Comparison of ENCODE assay signal across 9 cellular contexts in genomic region chr12:7934153-7934552, GRCh38. TPM values are rescaled to one million over a fixed set of nuclear protein-coding genes. Genes with fewer than 3 reads are reported as not detected.
A peak's percentile ranks its signal among the peaks of the same experiment; 100 is the strongest.
DNase-seq lines count a peak whose midpoint lies in the region; ATAC-seq and TF ChIP-seq lines count a peak whose summit lies in the region.
"Had no signal": no experiment of that assay in that cellular context is flagged by ENCODE, and none has a peak within 500 bp of the region (broad histone marks: within the 10 kb centered on the region; RNA-seq: fewer than 3 reads in every experiment).

No MANE protein-coding gene starts in this region.

- intact Hi-C loops in adrenal gland (cut with DNase I) (loop anchor here (10.0 kb wide), 1 partner anchor 61 kb away; no protein-coding TSS in a partner anchor), mucosa of descending colon (cut with DNase I, micrococcal nuclease) (loop anchor here (5.0 to 10.0 kb wide), 2 partner anchors 61 to 63 kb away; no protein-coding TSS in a partner anchor)

- no peaks in the 10 kb centered on the region for H3K27me3 ChIP-seq in adrenal gland
- no peaks in the 10 kb centered on the region for H3K27me3 ChIP-seq in kidney epithelial cell (ENCODE audit: control insufficient read depth, insufficient read depth, low read length)

- peak; percentile 16 for DNase-seq in activated CD4-positive, alpha-beta T cell treated with anti-CD3 and anti-CD28 coated beads, Interleukin-2, amount 10 ng/mL, durations not matched to agents 7 days and 5 days
- no peak for DNase-seq in activated CD4-positive, alpha-beta T cell treated with anti-CD3 and anti-CD28 coated beads for 1 hour
- no peak for DNase-seq in adrenal gland
- no peak for DNase-seq in kidney epithelial cell (ENCODE audit: low read depth)
- no peak for DNase-seq in mucosa of descending colon
- DNase-seq in DMS 273 treated with DMSO at 0.1 percent for 48 hours (lab: John Stamatoyannopoulos, UW) = no peak
- DNase-seq: NCI-H226 had no signal

- POLR2A ChIA-PET in activated CD4-positive, alpha-beta T cell treated with anti-CD3 and anti-CD28 coated beads, Interleukin-2, amount 10 ng/mL, durations not matched to agents 7 days and 5 days (lab: Charles Lee) = interaction anchor here (0.6 to 5.6 kb wide), 4 partner anchors 26 to 1570 kb away, joined by 3 to 88 read pairs (median 8); no protein-coding TSS in a partner anchor

- H3K9me3 ChIP-seq in adrenal gland (replicated peaks in 1 of 3) (no peaks in the 10 kb centered on the region), mucosa of descending colon (no peaks in the 10 kb centered on the region)

- no peak overlapping the region for H3K27ac Mint-ChIP-seq in activated CD4-positive, alpha-beta T cell treated with anti-CD3 and anti-CD28 coated beads, Interleukin-2, amount 10 ng/mL, durations not matched to agents 7 days and 5 days

- peaks cover 0 to 38% of the 10 kb centered on the region in 2 donors for H3K36me3 ChIP-seq in adrenal gland (replicated peaks in 1 of 2)
- no peaks in the 10 kb centered on the region for H3K36me3 ChIP-seq in kidney epithelial cell (ENCODE audit: control insufficient read depth, insufficient read depth, low read length)
- no peaks in the 10 kb centered on the region for H3K36me3 ChIP-seq in mucosa of descending colon (ENCODE audit: low read depth)

- H3K4me1 Mint-ChIP-seq in activated CD4-positive, alpha-beta T cell treated with anti-CD3 and anti-CD28 coated beads, Interleukin-2, amount 10 ng/mL, durations not matched to agents 7 days and 5 days = peaks cover 28% of the 10 kb centered on the region

- CTCF ChIA-PET in activated CD4-positive, alpha-beta T cell treated with anti-CD3 and anti-CD28 coated beads, Interleukin-2, amount 10 ng/mL, durations not matched to agents 7 days and 5 days (lab: Charles Lee) = interaction anchor here (0.9 to 5.2 kb wide), 10 partner anchors 13 to 149 kb away, joined by 3 to 70 read pairs (median 5); no protein-coding TSS in a partner anchor

- peaks cover 20% of the 10 kb centered on the region for H3K36me3 Mint-ChIP-seq in activated CD4-positive, alpha-beta T cell treated with anti-CD3 and anti-CD28 coated beads, Interleukin-2, amount 10 ng/mL, durations not matched to agents 7 days and 5 days (ENCODE audit: low read depth)

- 40 to 58% (median 44%) methylated on average over 7 of the region's 7 CpGs for WGBS in adrenal gland, 4 donors

- ATAC-seq in mucosa of descending colon (no peak), HG03280 (IDR thresholded peaks at IDR 0.05; ENCODE audit: unreplicated experiment) (no peak)

- H3K27ac ChIP-seq in adrenal gland (peak overlapping the region in 3 of 5 donors; percentile 1 to 72 (median 53)), temporal lobe (ENCODE audit: low read depth, low read length) (peak overlapping the region; percentile 5)

- no peaks in the 10 kb centered on the region for H3K27me3 Mint-ChIP-seq in activated CD4-positive, alpha-beta T cell treated with anti-CD3 and anti-CD28 coated beads, Interleukin-2, amount 10 ng/mL, durations not matched to agents 7 days and 5 days

- peak overlapping the region in 1 of 4 donors; percentile 70 for H3K4me3 ChIP-seq in adrenal gland
- peak overlapping the region; percentile 65 for H3K4me3 ChIP-seq in kidney epithelial cell (ENCODE audit: low read depth, low read length)
- H3K4me3 ChIP-seq in mucosa of descending colon = no peak overlapping the region

- no peaks in the 10 kb centered on the region for H3K9me3 Mint-ChIP-seq in activated CD4-positive, alpha-beta T cell treated with anti-CD3 and anti-CD28 coated beads, Interleukin-2, amount 10 ng/mL, durations not matched to agents 7 days and 5 days

- H3K4me1 ChIP-seq in adrenal gland (replicated peaks in 1 of 2) (no peaks in the 10 kb centered on the region), mucosa of descending colon (ENCODE audit: low read depth) (no peaks in the 10 kb centered on the region)

- TF ChIP-seq CTCF in adrenal gland (IDR thresholded peaks at IDR 0.05) = no peak
- no peak for TF ChIP-seq CTCF in kidney epithelial cell (IDR thresholded peaks at IDR 0.05; ENCODE audit: insufficient read depth, low read length, poor library complexity, severe bottlenecking)
- no peak for TF ChIP-seq CTCF in mucosa of descending colon (IDR thresholded peaks at IDR 0.05)

- H3K4me3 Mint-ChIP-seq in activated CD4-positive, alpha-beta T cell treated with anti-CD3 and anti-CD28 coated beads, Interleukin-2, amount 10 ng/mL, durations not matched to agents 7 days and 5 days = no peak overlapping the region

- no peak for TF ChIP-seq POLR2A in adrenal gland (IDR thresholded peaks at IDR 0.05)

RNA-seq across cellular contexts. Expression of gene SLC2A3, which starts 1.8 kb away (rescaled TPM):
- 100 to 1,000 TPM; 227 to 230 TPM for total RNA-seq in activated CD4-positive, alpha-beta T cell treated with anti-CD3 and anti-CD28 coated beads, Interleukin-2, amount 10 ng/mL, durations not matched to agents 7 days and 5 days
- total RNA-seq in adrenal gland (10 to 100 TPM in 7 of 8 donors, 1 to 10 TPM in 1; 8.8 to 52.4 (median 33.5) TPM), kidney epithelial cell (19.0 and 21.7 TPM in 2 replicates), temporal lobe (48.4 TPM), mucosa of descending colon (10 to 100 TPM; 11.9 to 19.9 (median 18.0) TPM)
- 10 to 100 TPM in 1 of 3 donors, 1 to 10 TPM in 2; 7.2 to 19.5 (median 8.2) TPM for polyA plus RNA-seq in adrenal gland
